Comparison of ENCODE assay signal across 13 cellular contexts in genomic region chr2:230054079-230054478, GRCh38. TPM values are rescaled to one million over a fixed set of nuclear protein-coding genes. Genes with fewer than 3 reads are reported as not detected.
DNase-seq lines count a peak whose midpoint lies in the region; ATAC-seq and TF ChIP-seq lines count a peak whose summit lies in the region.
"Had no signal": no experiment of that assay in that cellular context is flagged by ENCODE, and none has a peak within 500 bp of the region (broad histone marks: within the 10 kb centered on the region; RNA-seq: fewer than 3 reads in every experiment).

No MANE protein-coding gene starts in this region.

- H3K79me2 ChIP-seq in GM23338 (replicated peaks; ENCODE audit: insufficient read depth): no peaks in the 10 kb centered on the region

- H3K36me3 Mint-ChIP-seq in GM23338 (ENCODE audit: low read depth): peaks cover 5% of the 10 kb centered on the region; the same call in 1 of the 3 replicates

- H3F3A ChIP-seq in GM23338 (replicated peaks; ENCODE audit: low read depth): no peaks in the 10 kb centered on the region

- H3K4me1 ChIP-seq in GM23338 (ENCODE audit: insufficient read depth): no peaks in the 10 kb centered on the region
- peaks cover 11% of the 10 kb centered on the region for H3K4me1 ChIP-seq in adipocyte (ENCODE audit: control insufficient read depth, insufficient read depth, low read length)
- H3K4me1 ChIP-seq in esophagus muscularis mucosa: peaks cover 0 to 9% (median 6%) of the 10 kb centered on the region in 4 donors

- H2AFZ ChIP-seq in GM23338: no peak overlapping the region

- H3K36me3 ChIP-seq in GM23338 (ENCODE audit: insufficient read depth) (no peaks in the 10 kb centered on the region), adipocyte (ENCODE audit: control insufficient read depth, insufficient read depth, low read length, severe bottlenecking) (no peaks in the 10 kb centered on the region), esophagus muscularis mucosa (no peaks in the 10 kb centered on the region), WERI-Rb-1 (no peaks in the 10 kb centered on the region)
- H3K36me3 ChIP-seq: cardiac muscle cell had no signal

- H3K27me3 ChIP-seq in GM23338 (ENCODE audit: insufficient read depth): no peaks in the 10 kb centered on the region
- no peaks in the 10 kb centered on the region for H3K27me3 ChIP-seq in adipocyte (replicated peaks; ENCODE audit: control insufficient read depth, insufficient read depth, low read length)
- no peaks in the 10 kb centered on the region for H3K27me3 ChIP-seq in esophagus muscularis mucosa
- H3K27me3 ChIP-seq in WERI-Rb-1 (ENCODE audit: insufficient read depth, low read depth, severe bottlenecking): peaks cover 65% of the 10 kb centered on the region
- H3K27me3 ChIP-seq: cardiac muscle cell had no signal

- H3K4me2 ChIP-seq in GM23338: no peak overlapping the region

- no peaks in the 10 kb centered on the region for H4K20me1 ChIP-seq in GM23338 (replicated peaks; ENCODE audit: insufficient read depth)

- no peaks in the 10 kb centered on the region for H3K9me3 Mint-ChIP-seq in GM23338

- TF ChIP-seq CTCF in GM23338 (conservative IDR thresholded peaks at IDR 0.05; ENCODE audit: low read depth in 2 of 2): no peak
- no peak for TF ChIP-seq CTCF in esophagus muscularis mucosa (IDR thresholded peaks at IDR 0.05)
- no peak for TF ChIP-seq CTCF in WERI-Rb-1 (IDR thresholded peaks at IDR 0.05; ENCODE audit: low read depth, low read length)

- H3K4me3 Mint-ChIP-seq in GM23338: no peak overlapping the region

- H3K4me1 Mint-ChIP-seq in GM23338: no peaks in the 10 kb centered on the region

- H3K27ac ChIP-seq in GM23338 (ENCODE audit: low read depth) (no peak overlapping the region), esophagus muscularis mucosa (replicated peaks in 1 of 4) (no peak overlapping the region), WERI-Rb-1 (no peak overlapping the region)
- H3K27ac ChIP-seq: cardiac muscle cell had no signal

- H3K4me3 ChIP-seq in GM23338: no peak overlapping the region
- H3K4me3 ChIP-seq in adipocyte (ENCODE audit: low read length): no peak overlapping the region
- no peak overlapping the region for H3K4me3 ChIP-seq in esophagus muscularis mucosa
- H3K4me3 ChIP-seq in WERI-Rb-1 (ENCODE audit: low read depth, low read length): no peak overlapping the region
- H3K4me3 ChIP-seq: cardiac muscle cell had no signal

- intact Hi-C loops in esophagus muscularis mucosa (cut with DNase I): no loop called here

- H3K27ac Mint-ChIP-seq in GM23338: peak overlapping the region; percentile 36; the same call in 1 of the 2 replicates

- no peak overlapping the region for H3K9ac ChIP-seq in adipocyte (ENCODE audit: low read length)

- H3K27me3 Mint-ChIP-seq in GM23338 (ENCODE audit: insufficient read depth, low read depth, poor library complexity): peaks cover 2% of the 10 kb centered on the region

- DNase-seq in AG20443 (ENCODE audit: low spot score) (peak; percentile 27), GM23338 (ENCODE audit: low spot score) (no peak), adipocyte (ENCODE audit: low read depth) (peak; percentile 43), iris pigment epithelial cell (ENCODE audit: low read depth) (peak; percentile 86), esophagus muscularis mucosa (ENCODE audit: extremely low spot score) (no peak), NCI-H446 treated with DMSO at 0.1 percent for 48 hours (lab: John Stamatoyannopoulos, UW) (no peak), WERI-Rb-1 (no peak), DMS79 treated with DMSO at 0.1 percent for 48 hours (lab: John Stamatoyannopoulos, UW) (no peak)
- DNase-seq: DMS53; GOT3; NCI-H1048; stimulated activated naive CD4-positive, alpha-beta T cell treated with Interleukin-2 at 50 U/mL for 16 hours had no signal

- TF ChIP-seq POLR2A in esophagus muscularis mucosa (IDR thresholded peaks at IDR 0.05; ENCODE audit: low read depth): no peak

- no peak for TF ChIP-seq EP300 in esophagus muscularis mucosa (IDR thresholded peaks at IDR 0.05)

- H3K9me3 ChIP-seq in adipocyte (ENCODE audit: control insufficient read depth, low read length) (no peaks in the 10 kb centered on the region), esophagus muscularis mucosa (no peaks in the 10 kb centered on the region), WERI-Rb-1 (ENCODE audit: severe bottlenecking) (no peaks in the 10 kb centered on the region)

- H3K9me2 ChIP-seq in GM23338 (ENCODE audit: insufficient read depth): no peaks in the 10 kb centered on the region

- no peak for ATAC-seq in GM23338

TF ChIP-seq in GM23338, 12 proteins besides CTCF, POLR2A, EP300 and RAD21:
- TF ChIP-seq JUNB (IDR thresholded peaks at IDR 0.05; ENCODE audit: unreplicated experiment) (no peak), EZH2phosphoT487 (IDR thresholded peaks at IDR 0.05; ENCODE audit: unreplicated experiment) (no peak)

RNA-seq across cellular contexts. Expression of gene SLC16A14, which starts 14.6 kb away (rescaled TPM):
- 2.7 and 4.0 TPM in 2 replicates for total RNA-seq in GM23338 (2014; rRNA removed; shearing (Covaris generic))
- polyA plus RNA-seq in GM23338 (2016; fragmentation: Nextera tagmentation; extraction: Ambion mirVana): 0.57 and 1.1 TPM in 2 replicates
- 1 to 10 TPM; 1.7 to 2.8 (median 2.3) TPM for total RNA-seq in esophagus muscularis mucosa

Comparison
In these comparisons a context has a peak if more than half of its experiments do, and no peak if none do; other contexts are left out.
1. DNase-seq: peak in AG20443 (single experiment), adipocyte (single experiment) and iris pigment epithelial cell (single experiment); none in GM23338 (single experiment), esophagus muscularis mucosa (single experiment), NCI-H446 treated with DMSO at 0.1 percent for 48 hours (single experiment), WERI-Rb-1 (single experiment) and DMS79 treated with DMSO at 0.1 percent for 48 hours (single experiment).